ENCODE assay signal across 17 cellular contexts in genomic region chr21:42001781-42002180, GRCh38. TPM values are rescaled to one million over a fixed set of nuclear protein-coding genes. Genes with fewer than 3 reads are reported as not detected.
DNase-seq lines count a peak whose midpoint lies in the region; ATAC-seq and TF ChIP-seq lines count a peak whose summit lies in the region.
"Had no signal": no experiment of that assay in that cellular context is flagged by ENCODE, and none has a peak within 500 bp of the region (broad histone marks: within the 10 kb centered on the region; RNA-seq: fewer than 3 reads in every experiment).

No MANE protein-coding gene starts in this region.

- peaks cover 40% of the 10 kb centered on the region for H3K4me1 ChIP-seq in suprapubic skin
- H3K4me1 ChIP-seq: Peyer's patch had no signal

- peak overlapping the region; percentile 67 for H3K27ac ChIP-seq in brain microvascular endothelial cell
- H3K27ac ChIP-seq in suprapubic skin, result peak overlapping the region; percentile 36
- H3K27ac ChIP-seq: gastrocnemius medialis, HL-60, Peyer's patch had no signal

- ATAC-seq in activated naive CD4-positive, alpha-beta T cell treated with anti-CD3 and anti-CD28 coated beads, Interleukin-2, amount 50 U/mL, for 72 hours, result no peak
- ATAC-seq in T-cell (replicated peaks in 1 of 4) (no peak), HG03571 (IDR thresholded peaks at IDR 0.05; ENCODE audit: unreplicated experiment) (no peak)
- ATAC-seq: gastrocnemius medialis had no signal

- in situ Hi-C loops in brain microvascular endothelial cell (cut with HindIII; ENCODE audit: low pct_ligation_motif_present, low sequenced_read_pairs), result loop anchor here (10.0 kb wide), 1 partner anchor 103 kb away; no protein-coding TSS in a partner anchor

- POLR2A ChIA-PET in T-cell (lab: Charles Lee), result interaction anchor here in 1 of 2 donors (0.6 kb wide), 1 partner anchor 10 kb away, joined by 4 read pairs; no protein-coding TSS in a partner anchor

- H3K36me3 ChIP-seq in brain microvascular endothelial cell (replicated peaks), result peaks cover 4% of the 10 kb centered on the region
- H3K36me3 ChIP-seq in suprapubic skin, result peaks cover 11% of the 10 kb centered on the region
- H3K36me3 ChIP-seq: gastrocnemius medialis had no signal

- DNase-seq in activated naive CD4-positive, alpha-beta T cell treated with anti-CD3 and anti-CD28 coated beads, Interleukin-2, amount 50 U/mL, for 72 hours (ENCODE audit: low spot score in 2 of 2), result no peak
- no peak for DNase-seq in activated naive CD4-positive, alpha-beta T cell treated with anti-CD3 and anti-CD28 coated beads, Interleukin-2, amount 10 ng/mL, durations not matched to agents 7 days and 5 days
- DNase-seq in T-cell, result no peak
- DNase-seq in brain microvascular endothelial cell, result no peak
- no peak for DNase-seq in suprapubic skin (ENCODE audit: low spot score in 2 of 2)
- DNase-seq in SKM-1 treated with dmso at 0.1 percent for 144 hours (lab: John Stamatoyannopoulos, UW; ENCODE audit: unreplicated experiment), result no peak
- DNase-seq: DMS79 treated with DMSO at 0.1 percent for 48 hours, gastrocnemius medialis, NCI-H146, NCI-H2171 treated with DMSO at 0.1 percent for 48 hours, Peyer's patch had no signal

- WGBS in suprapubic skin, result 71% methylated on average over 2 of the region's 2 CpGs

- H3K9me3 ChIP-seq in suprapubic skin, result no peaks in the 10 kb centered on the region
- H3K9me3 ChIP-seq: gastrocnemius medialis, Peyer's patch had no signal

- peaks cover 36% of the 10 kb centered on the region for H3K4me1 Mint-ChIP-seq in activated naive CD4-positive, alpha-beta T cell treated with anti-CD3 and anti-CD28 coated beads, Interleukin-2, amount 10 ng/mL, durations not matched to agents 7 days and 5 days
- peaks cover 33 to 55% (median 34%) of the 10 kb centered on the region in 3 donors for H3K4me1 Mint-ChIP-seq in T-cell

- peak overlapping the region; percentile 94 to 97 for H3K27ac Mint-ChIP-seq in activated naive CD4-positive, alpha-beta T cell treated with anti-CD3 and anti-CD28 coated beads, Interleukin-2, amount 50 U/mL, for 72 hours
- no peak overlapping the region for H3K27ac Mint-ChIP-seq in activated naive CD4-positive, alpha-beta T cell treated with anti-CD3 and anti-CD28 coated beads, Interleukin-2, amount 10 ng/mL, durations not matched to agents 7 days and 5 days
- peak overlapping the region; percentile 40 to 64 for H3K27ac Mint-ChIP-seq in T-cell
- H3K27ac Mint-ChIP-seq: mesothelial cell of epicardium, nephron had no signal

- peaks cover 2 to 6% of the 10 kb centered on the region in 2 donors for H3K9me3 Mint-ChIP-seq in activated naive CD4-positive, alpha-beta T cell treated with anti-CD3 and anti-CD28 coated beads, Interleukin-2, amount 50 U/mL, for 72 hours
- H3K9me3 Mint-ChIP-seq in activated naive CD4-positive, alpha-beta T cell treated with anti-CD3 and anti-CD28 coated beads, Interleukin-2, amount 10 ng/mL, durations not matched to agents 7 days and 5 days, result peaks cover under 1% of the 10 kb centered on the region
- no peaks in the 10 kb centered on the region for H3K9me3 Mint-ChIP-seq in T-cell

- no peak for TF ChIP-seq EP300 in suprapubic skin (IDR thresholded peaks at IDR 0.05)

- H3K27me3 Mint-ChIP-seq in activated naive CD4-positive, alpha-beta T cell treated with anti-CD3 and anti-CD28 coated beads, Interleukin-2, amount 10 ng/mL, durations not matched to agents 7 days and 5 days, result no peaks in the 10 kb centered on the region
- no peaks in the 10 kb centered on the region for H3K27me3 Mint-ChIP-seq in T-cell
- H3K27me3 Mint-ChIP-seq: IgD-negative memory B cell had no signal

- no peak for TF ChIP-seq POLR2A in suprapubic skin (IDR thresholded peaks at IDR 0.05)

- TF ChIP-seq CTCF in brain microvascular endothelial cell (IDR thresholded peaks at IDR 0.05; ENCODE audit: low read depth, low read length, missing control alignments), result no peak
- TF ChIP-seq CTCF in suprapubic skin (IDR thresholded peaks at IDR 0.05), result no peak

- no peaks in the 10 kb centered on the region for H3K27me3 ChIP-seq in brain microvascular endothelial cell (replicated peaks)
- no peaks in the 10 kb centered on the region for H3K27me3 ChIP-seq in suprapubic skin
- H3K27me3 ChIP-seq: gastrocnemius medialis, Peyer's patch had no signal

- CTCF ChIA-PET in activated naive CD4-positive, alpha-beta T cell treated with anti-CD3 and anti-CD28 coated beads, Interleukin-2, amount 10 ng/mL, durations not matched to agents 7 days and 5 days (lab: Charles Lee), result interaction anchor here (1.0 to 1.1 kb wide), 2 partner anchors 62 to 185 kb away, joined by 4 to 5 read pairs; no protein-coding TSS in a partner anchor
- CTCF ChIA-PET in T-cell (lab: Charles Lee), result no interaction called here

- H3K36me3 Mint-ChIP-seq in activated naive CD4-positive, alpha-beta T cell treated with anti-CD3 and anti-CD28 coated beads, Interleukin-2, amount 50 U/mL, for 72 hours, result peaks cover 29 to 49% of the 10 kb centered on the region in 2 donors
- peaks cover 43% of the 10 kb centered on the region for H3K36me3 Mint-ChIP-seq in activated naive CD4-positive, alpha-beta T cell treated with anti-CD3 and anti-CD28 coated beads, Interleukin-2, amount 10 ng/mL, durations not matched to agents 7 days and 5 days
- H3K36me3 Mint-ChIP-seq in T-cell, result peaks cover 40% of the 10 kb centered on the region

- H3K4me3 ChIP-seq in brain microvascular endothelial cell (ENCODE audit: low read depth, low read length) (no peak overlapping the region), suprapubic skin (no peak overlapping the region)
- H3K4me3 ChIP-seq: gastrocnemius medialis, Peyer's patch, skin epidermis had no signal

- H3K4me3 Mint-ChIP-seq in activated naive CD4-positive, alpha-beta T cell treated with anti-CD3 and anti-CD28 coated beads, Interleukin-2, amount 10 ng/mL, durations not matched to agents 7 days and 5 days, result no peak overlapping the region
- no peak overlapping the region for H3K4me3 Mint-ChIP-seq in T-cell
- H3K4me3 Mint-ChIP-seq: mesothelial cell of epicardium, nephron had no signal

RNA-seq across cellular contexts. Expression of gene ZBTB21, which starts 8.4 kb away (rescaled TPM):
- total RNA-seq in activated naive CD4-positive, alpha-beta T cell treated with anti-CD3 and anti-CD28 coated beads, Interleukin-2, amount 50 U/mL, for 72 hours, result 10 to 100 TPM; 28.6 to 61.0 TPM
- total RNA-seq in T-cell (100 to 1,000 TPM in 2 of 5 donors, 10 to 100 TPM in 3; 17.6 to 119 (median 25.9) TPM), suprapubic skin (10 to 100 TPM; 24.5 to 39.1 (median 30.5) TPM)

RNA-seq across cellular contexts. Expression of gene C2CD2, which starts 48.0 kb away (rescaled TPM):
- 10 to 100 TPM; 15.8 to 24.7 TPM for total RNA-seq in activated naive CD4-positive, alpha-beta T cell treated with anti-CD3 and anti-CD28 coated beads, Interleukin-2, amount 50 U/mL, for 72 hours
- 10 to 100 TPM in 1 of 5 donors, 1 to 10 TPM in 4; 7.7 to 15.0 (median 9.5) TPM for total RNA-seq in T-cell
- total RNA-seq in suprapubic skin, result 10 to 100 TPM; 35.9 to 43.8 (median 38.9) TPM
